32 cellular contexts compared by ENCODE assay signal in genomic region chrX:68375803-68376202, GRCh38. TPM values are rescaled to one million over a fixed set of nuclear protein-coding genes. Genes with fewer than 3 reads are reported as not detected.
"Had no signal": no experiment of that assay in that cellular context is flagged by ENCODE, and none has a peak within 500 bp of the region (broad histone marks: within the 10 kb centered on the region; RNA-seq: fewer than 3 reads in every experiment).

No MANE protein-coding gene starts in this region.

- H3K27me3 Mint-ChIP-seq: activated CD8-positive, alpha-beta T cell treated with anti-CD3 and anti-CD28 coated beads for 36 hours; activated naive CD8-positive, alpha-beta T cell treated with anti-CD3 and anti-CD28 coated beads, Interleukin-2, amount 10 ng/mL, durations not matched to agents 7 days and 5 days; activated T-helper 17 cell treated with anti-CD3 and anti-CD28 coated beads, Interleukin-2, amount 50 U/mL, for 72 hours had no signal

- H3K27ac Mint-ChIP-seq: activated CD8-positive, alpha-beta T cell treated with anti-CD3 and anti-CD28 coated beads for 36 hours; activated naive CD8-positive, alpha-beta T cell treated with anti-CD3 and anti-CD28 coated beads, Interleukin-2, amount 10 ng/mL, durations not matched to agents 7 days and 5 days; activated T-cell treated with anti-CD3 and anti-CD28 coated beads, Interleukin-2, amount 50 U/mL, for 72 hours; activated T-helper 17 cell treated with anti-CD3 and anti-CD28 coated beads, Interleukin-2, amount 50 U/mL, for 72 hours had no signal

- DNase-seq: activated CD4-positive, alpha-beta T cell treated with anti-CD3 and anti-CD28 coated beads for 1 hour; activated CD4-positive, alpha-beta T cell treated with anti-CD3 and anti-CD28 coated beads for 48 hours; activated CD4-positive, CD25-positive, alpha-beta regulatory T cell; activated CD8-positive, alpha-beta T cell treated with anti-CD3 and anti-CD28 coated beads for 36 hours; activated effector memory CD4-positive, alpha-beta T cell treated with anti-CD3 and anti-CD28 coated beads, Interleukin-2, amount 50 U/mL, for 16 hours; activated naive CD4-positive, alpha-beta T cell; activated naive CD4-positive, alpha-beta T cell treated with anti-CD3 and anti-CD28 coated beads, Interleukin-2, amount 50 U/mL, for 16 hours; activated naive CD8-positive, alpha-beta T cell treated with anti-CD3 and anti-CD28 coated beads, Interleukin-2, amount 10 ng/mL, durations not matched to agents 7 days and 5 days; activated T-cell treated with anti-CD3 and anti-CD28 coated beads, Interleukin-2, amount 50 U/mL, for 1 hour; activated T-cell treated with anti-CD3 and anti-CD28 coated beads, Interleukin-2, amount 50 U/mL, for 72 hours; body of pancreas; caudate nucleus; cerebellar nuclear complex; colonic mucosa; NCI-H1092 treated with DMSO at 0.1 percent for 48 hours; NCI-H1417; NCI-H146; NCI-H187; NCI-H2029 treated with DMSO at 0.1 percent for 48 hours; NCI-H2107; NCI-H2171; NCI-H510A; NCI-H526; NCI-H748 treated with DMSO at 0.1 percent for 48 hours; NK-92 treated with Interleukin-12 subunit alpha and Interleukin-12 subunit beta, amount 100 ng/mL, for 24 hours; SHP77; SJCRH30; T1000; WERI-Rb-1 had no signal

- H3K4me1 ChIP-seq: body of pancreas, colonic mucosa, SJCRH30 had no signal

- H3K9me3 ChIP-seq: body of pancreas, colonic mucosa, SJCRH30 had no signal

- H3K4me3 ChIP-seq: body of pancreas, colonic mucosa, SJCRH30, SK-N-MC had no signal

- H3K4me3 Mint-ChIP-seq: activated CD8-positive, alpha-beta T cell treated with anti-CD3 and anti-CD28 coated beads for 36 hours; activated naive CD8-positive, alpha-beta T cell treated with anti-CD3 and anti-CD28 coated beads, Interleukin-2, amount 10 ng/mL, durations not matched to agents 7 days and 5 days; activated T-cell treated with anti-CD3 and anti-CD28 coated beads, Interleukin-2, amount 50 U/mL, for 72 hours; activated T-helper 17 cell treated with anti-CD3 and anti-CD28 coated beads, Interleukin-2, amount 50 U/mL, for 72 hours had no signal

- H3K36me3 ChIP-seq: colonic mucosa, SJCRH30, WERI-Rb-1 had no signal

- H3K9me3 Mint-ChIP-seq: activated CD8-positive, alpha-beta T cell treated with anti-CD3 and anti-CD28 coated beads for 36 hours; activated naive CD8-positive, alpha-beta T cell treated with anti-CD3 and anti-CD28 coated beads, Interleukin-2, amount 10 ng/mL, durations not matched to agents 7 days and 5 days; activated T-cell treated with anti-CD3 and anti-CD28 coated beads, Interleukin-2, amount 50 U/mL, for 72 hours; activated T-helper 17 cell treated with anti-CD3 and anti-CD28 coated beads, Interleukin-2, amount 50 U/mL, for 72 hours had no signal

- H3K36me3 Mint-ChIP-seq: activated naive CD8-positive, alpha-beta T cell treated with anti-CD3 and anti-CD28 coated beads, Interleukin-2, amount 10 ng/mL, durations not matched to agents 7 days and 5 days had no signal

- ATAC-seq: activated CD8-positive, alpha-beta T cell treated with anti-CD3 and anti-CD28 coated beads for 36 hours; activated T-cell treated with anti-CD3 and anti-CD28 coated beads, Interleukin-2, amount 50 U/mL, for 72 hours; activated T-helper 17 cell treated with anti-CD3 and anti-CD28 coated beads, Interleukin-2, amount 50 U/mL, for 72 hours; body of pancreas had no signal

- H3K4me1 Mint-ChIP-seq: activated naive CD8-positive, alpha-beta T cell treated with anti-CD3 and anti-CD28 coated beads, Interleukin-2, amount 10 ng/mL, durations not matched to agents 7 days and 5 days; activated T-helper 17 cell treated with anti-CD3 and anti-CD28 coated beads, Interleukin-2, amount 50 U/mL, for 72 hours had no signal

RNA-seq across cellular contexts. Expression of gene OPHN1, which starts 57.5 kb away (rescaled TPM):
- total RNA-seq: OCI-LY7 had no signal
